Comparison of ENCODE assay signal across 8 cellular contexts in genomic region chr1:23555949-23556640, GRCh38. TPM values are rescaled to one million over a fixed set of nuclear protein-coding genes. Genes with fewer than 3 reads are reported as not detected.
A peak's percentile ranks its signal among the peaks of the same experiment; 100 is the strongest.
DNase-seq lines count a peak whose midpoint lies in the region; ATAC-seq and TF ChIP-seq lines count a peak whose summit lies in the region.

No MANE protein-coding gene starts in this region.

- POLR2A ChIA-PET in PC-9 (lab: Charles Lee; ENCODE audit: unreplicated experiment) = interaction anchor here (0.6 to 0.9 kb wide), 8 partner anchors 19 to 79 kb away, joined by 3 to 8 read pairs (median 4); partner anchors contain the start of gene E2F2

- CTCF ChIA-PET in PC-9 (lab: Charles Lee) = interaction anchor here (1.3 kb wide), 1 partner anchor 81 kb away, joined by 6 read pairs; no protein-coding TSS in a partner anchor

- no peaks in the 10 kb centered on the region for H4K20me1 ChIP-seq in PC-9 (ENCODE audit: insufficient read depth)

- H3K4me1 ChIP-seq in PC-9 (replicated peaks; ENCODE audit: insufficient read depth) = peaks cover 45% of the 10 kb centered on the region

- peaks cover 23% of the 10 kb centered on the region for H3K79me2 ChIP-seq in PC-9 (ENCODE audit: low read depth)

- peaks cover 40% of the 10 kb centered on the region for H3F3A ChIP-seq in PC-9 (ENCODE audit: insufficient read depth, low read depth)

- no peaks in the 10 kb centered on the region for H3K9me2 ChIP-seq in PC-9 (ENCODE audit: insufficient read depth)

- TF ChIP-seq CTCF in PC-9 (conservative IDR thresholded peaks at IDR 0.05) (no peak), omental fat pad (IDR thresholded peaks at IDR 0.05) (no peak)

- DNase-seq in H4 (ENCODE audit: low spot score) = peak; percentile 67
- peak; percentile 47 to 94 for DNase-seq in PC-9
- peak; percentile 71 for DNase-seq in epithelial cell of prostate (ENCODE audit: low read depth, low spot score)
- DNase-seq in omental fat pad (ENCODE audit: low spot score) = no peak
- DNase-seq in midbrain (lab: John Stamatoyannopoulos, UW) = no peak
- no peak for DNase-seq in NCI-H524 (lab: John Stamatoyannopoulos, UW)

- H3K36me3 ChIP-seq in PC-9 (ENCODE audit: low read depth) = no peaks in the 10 kb centered on the region

- BruUV-seq in PC-9 (replicated peaks; lab: Mats Ljungman, UMichigan) = no TSS peak

- ATAC-seq in omental fat pad (ENCODE audit: low FRiP score) (peak; percentile 2), GM21390 (IDR thresholded peaks at IDR 0.05; ENCODE audit: unreplicated experiment) (no peak), HG03097 (IDR thresholded peaks at IDR 0.05; ENCODE audit: low FRiP score, unreplicated experiment) (no peak)

- peak overlapping the region; percentile 96 for H3K27ac ChIP-seq in PC-9
- peak overlapping the region; percentile 78 for H3K27ac ChIP-seq in epithelial cell of prostate

- no peaks in the 10 kb centered on the region for H3K27me3 ChIP-seq in PC-9 (ENCODE audit: insufficient read depth, low read depth)

- peak overlapping the region; percentile 89 for H3K4me2 ChIP-seq in PC-9

- intact Hi-C loops in PC-9 (cut with micrococcal nuclease; ENCODE audit: unreplicated experiment) = loop anchor here (1.0 to 2.0 kb wide), 2 partner anchors 29 to 79 kb away; no protein-coding TSS in a partner anchor

- H2AFZ ChIP-seq in PC-9 = no peak overlapping the region

- peak overlapping the region; percentile 32; the same call in 1 of the 2 replicates for H3K4me3 ChIP-seq in PC-9

- H3K9me3 ChIP-seq in PC-9 (ENCODE audit: insufficient read depth, low read depth) = no peaks in the 10 kb centered on the region

RNA-seq across cellular contexts. Expression of gene ID3, which starts 3.2 kb away (rescaled TPM):
- 543 and 586 TPM in 2 replicates for total RNA-seq in H4 (2014; rRNA removed; shearing (Covaris generic))
- total RNA-seq in PC-9 (2021) = 10.4 and 24.7 TPM in 2 replicates
- 100 to 1,000 TPM; 134 to 322 (median 179) TPM for total RNA-seq in omental fat pad

RNA-seq across cellular contexts. Expression of gene E2F2, which starts 25.1 kb away (rescaled TPM):
- total RNA-seq in H4 (2014; rRNA removed; shearing (Covaris generic)) = 4.4 and 5.2 TPM in 2 replicates
- total RNA-seq in PC-9 (2021) (7.6 and 9.0 TPM in 2 replicates), omental fat pad (1 to 10 TPM in 1 of 4 donors, under 1 TPM in 3; 0.31 to 1.5 (median 0.46) TPM)

Comparison
In these comparisons a context has a peak if more than half of its experiments do, and no peak if none do; other contexts are left out.
1. DNase-seq: peak in H4 (single experiment), PC-9 (2 of 2) and epithelial cell of prostate (single experiment); none in omental fat pad (single experiment), midbrain (single experiment) and NCI-H524 (0 of 2).